ENCODE assay signal across 18 cellular contexts in genomic region chr12:88243886-88244491, GRCh38.
DNase-seq lines count a peak whose midpoint lies in the region; ATAC-seq and TF ChIP-seq lines count a peak whose summit lies in the region.
"Had no signal": no experiment of that assay in that cellular context is flagged by ENCODE, and none has a peak within 500 bp of the region (broad histone marks: within the 10 kb centered on the region; RNA-seq: fewer than 3 reads in every experiment).

No MANE protein-coding gene starts in this region.

- no peak for TF ChIP-seq POLR2A in upper lobe of left lung (IDR thresholded peaks at IDR 0.05)

- DNase-seq in GM23248 (peak; percentile 29), WTC11 (ENCODE audit: low spot score) (no peak), fibroblast of peridontal ligament (ENCODE audit: extremely low read depth) (peak; percentile 8), type B pancreatic cell (ENCODE audit: extremely low spot score, unreplicated experiment) (no peak), cerebellum (ENCODE audit: low spot score) (no peak), upper lobe of left lung (no peak)
- DNase-seq in activated CD8-positive, alpha-beta T cell treated with anti-CD3 and anti-CD28 coated beads for 36 hours: no peak
- DNase-seq: DMS 273 treated with DMSO at 0.1 percent for 48 hours, EL, H9, MM.1S, NCI-H1105, NCI-H187, NCI-H2171, NCI-H82, SIG-M5 had no signal

- H3K4me3 ChIP-seq in GM23248: no peak overlapping the region
- H3K4me3 ChIP-seq in neural cell (ENCODE audit: low read length): no peak overlapping the region
- no peak overlapping the region for H3K4me3 ChIP-seq in upper lobe of left lung

- H3K4me1 Mint-ChIP-seq in WTC11 (peaks cover 41% of the 10 kb centered on the region), type B pancreatic cell (ENCODE audit: unreplicated experiment) (no peaks in the 10 kb centered on the region)
- peaks cover 16% of the 10 kb centered on the region for H3K4me1 Mint-ChIP-seq in activated CD8-positive, alpha-beta T cell treated with anti-CD3 and anti-CD28 coated beads for 36 hours (ENCODE audit: low read depth)

- WGBS in GM23248 (ENCODE audit: low coverage in 1 of 2, low lambda C conversion rate in 2 of 2, missing lambda C conversion rate in 2 of 2), 2 experiments: 96 to 100% methylated on average over 4 of the region's 4 CpGs
- WGBS in upper lobe of left lung, 2 donors: 63 to 71% methylated on average over 4 of the region's 4 CpGs

- H3K9me3 ChIP-seq in GM23248 (ENCODE audit: low read depth): no peaks in the 10 kb centered on the region
- no peaks in the 10 kb centered on the region for H3K9me3 ChIP-seq in neural cell (ENCODE audit: low read length)
- H3K9me3 ChIP-seq in upper lobe of left lung: no peaks in the 10 kb centered on the region

- TF ChIP-seq EP300 in neural cell (conservative IDR thresholded peaks at IDR 0.05; ENCODE audit: poor library complexity, severe bottlenecking) (no peak), upper lobe of left lung (IDR thresholded peaks at IDR 0.05) (no peak)

- H3K36me3 Mint-ChIP-seq in WTC11 (peaks cover 4% of the 10 kb centered on the region; the same call in 1 of the 2 replicates), type B pancreatic cell (no peaks in the 10 kb centered on the region)
- H3K36me3 Mint-ChIP-seq in activated CD8-positive, alpha-beta T cell treated with anti-CD3 and anti-CD28 coated beads for 36 hours (ENCODE audit: low read depth): no peaks in the 10 kb centered on the region

- H3K27ac ChIP-seq in GM23248: peak overlapping the region; percentile 95
- H3K27ac ChIP-seq in neural cell (ENCODE audit: low read length): no peak overlapping the region
- peak overlapping the region in 1 of 4 donors; percentile 3 for H3K27ac ChIP-seq in upper lobe of left lung

- peaks cover 57% of the 10 kb centered on the region for H3K4me1 ChIP-seq in GM23248 (ENCODE audit: insufficient read depth)
- no peaks in the 10 kb centered on the region for H3K4me1 ChIP-seq in upper lobe of left lung

- in situ Hi-C loops in GM23248 (cut with MboI): no loop called here

- H3K27ac Mint-ChIP-seq in WTC11: no peak overlapping the region
- no peak overlapping the region for H3K27ac Mint-ChIP-seq in type B pancreatic cell
- no peak overlapping the region for H3K27ac Mint-ChIP-seq in activated CD8-positive, alpha-beta T cell treated with anti-CD3 and anti-CD28 coated beads for 36 hours
- H3K27ac Mint-ChIP-seq: H9 had no signal

- ATAC-seq in WTC11 (peak; percentile 82), upper lobe of left lung (ENCODE audit: low FRiP score in 2 of 2) (no peak)
- ATAC-seq in activated CD8-positive, alpha-beta T cell treated with anti-CD3 and anti-CD28 coated beads for 36 hours: no peak
- ATAC-seq: HepG2 had no signal

- intact Hi-C loops in activated CD8-positive, alpha-beta T cell treated with anti-CD3 and anti-CD28 coated beads for 36 hours (cut with micrococcal nuclease): loop anchor here (2.0 kb wide), 1 partner anchor 55 kb away; no protein-coding TSS in a partner anchor

- no peaks in the 10 kb centered on the region for H3K36me3 ChIP-seq in GM23248 (ENCODE audit: low read depth)
- no peaks in the 10 kb centered on the region for H3K36me3 ChIP-seq in neural cell (ENCODE audit: insufficient read depth, low read length)
- H3K36me3 ChIP-seq in upper lobe of left lung: no peaks in the 10 kb centered on the region

- no peaks in the 10 kb centered on the region; the same call in 1 of the 2 replicates for H3K27me3 Mint-ChIP-seq in WTC11 (ENCODE audit: low read depth)
- H3K27me3 Mint-ChIP-seq in type B pancreatic cell: no peaks in the 10 kb centered on the region
- H3K27me3 Mint-ChIP-seq in activated CD8-positive, alpha-beta T cell treated with anti-CD3 and anti-CD28 coated beads for 36 hours: peaks cover 7% of the 10 kb centered on the region

- no peak for TF ChIP-seq RAD21 in neural cell (conservative IDR thresholded peaks at IDR 0.05)

- no peaks in the 10 kb centered on the region for H3K79me2 ChIP-seq in GM23248 (ENCODE audit: insufficient read depth)
- H3K79me2 ChIP-seq in neural cell (replicated peaks; ENCODE audit: insufficient read depth, low read length): no peaks in the 10 kb centered on the region

- H4K20me1 ChIP-seq in GM23248 (ENCODE audit: insufficient read depth) (no peaks in the 10 kb centered on the region), neural cell (ENCODE audit: insufficient read depth) (no peaks in the 10 kb centered on the region)

- TF ChIP-seq CTCF in WTC11 (IDR thresholded peaks at IDR 0.05) (no peak), neural cell (IDR thresholded peaks at IDR 0.05; ENCODE audit: poor library complexity, severe bottlenecking) (no peak), type B pancreatic cell (conservative IDR thresholded peaks at IDR 0.05) (no peak), upper lobe of left lung (IDR thresholded peaks at IDR 0.05) (no peak)
- TF ChIP-seq CTCF in activated CD8-positive, alpha-beta T cell treated with anti-CD3 and anti-CD28 coated beads for 36 hours (IDR thresholded peaks at IDR 0.05): no peak

- H3K9ac ChIP-seq in GM23248 (no peak overlapping the region), neural cell (ENCODE audit: low read length) (no peak overlapping the region)

- CTCF ChIA-PET in WTC11 (lab: Charles Lee): interaction anchor here (1.2 kb wide), 1 partner anchor 150 kb away, joined by 3 read pairs; no protein-coding TSS in a partner anchor
- CTCF ChIA-PET in activated CD8-positive, alpha-beta T cell treated with anti-CD3 and anti-CD28 coated beads for 36 hours (lab: Charles Lee): interaction anchor here (0.8 kb wide), 1 partner anchor 55 kb away, joined by 3 read pairs; no protein-coding TSS in a partner anchor

- POLR2A ChIA-PET in WTC11 (lab: Charles Lee): no interaction called here
- POLR2A ChIA-PET in activated CD8-positive, alpha-beta T cell treated with anti-CD3 and anti-CD28 coated beads for 36 hours (lab: Charles Lee): no interaction called here

- H3K27me3 ChIP-seq in GM23248 (replicated peaks; ENCODE audit: insufficient read depth) (no peaks in the 10 kb centered on the region), neural cell (ENCODE audit: insufficient read depth, low read depth, low read length) (no peaks in the 10 kb centered on the region), upper lobe of left lung (no peaks in the 10 kb centered on the region)

- H3F3A ChIP-seq in GM23248 (ENCODE audit: insufficient read depth) (peaks cover 44% of the 10 kb centered on the region), neural cell (ENCODE audit: insufficient read depth, low read length, poor library complexity, severe bottlenecking) (no peaks in the 10 kb centered on the region)

- H2AFZ ChIP-seq in GM23248 (0 out of 2 replicates have a peak overlapping the region, but pooled peaks have one; percentile 11), neural cell (ENCODE audit: low read depth, low read length) (no peak overlapping the region)

- H3K4me3 Mint-ChIP-seq in WTC11 (no peak overlapping the region), type B pancreatic cell (no peak overlapping the region)
- H3K4me3 Mint-ChIP-seq in activated CD8-positive, alpha-beta T cell treated with anti-CD3 and anti-CD28 coated beads for 36 hours: no peak overlapping the region
- H3K4me3 Mint-ChIP-seq: H9 had no signal

- H3K4me2 ChIP-seq in GM23248 (ENCODE audit: unreplicated experiment) (no peak overlapping the region), neural cell (ENCODE audit: low read length) (no peak overlapping the region)

- no peaks in the 10 kb centered on the region for H3K9me2 ChIP-seq in GM23248 (ENCODE audit: insufficient read depth)
- no peaks in the 10 kb centered on the region for H3K9me2 ChIP-seq in neural cell (ENCODE audit: insufficient read depth, low read length)

- H3K9me3 Mint-ChIP-seq in WTC11: peaks cover 5% of the 10 kb centered on the region
- peaks cover 5% of the 10 kb centered on the region for H3K9me3 Mint-ChIP-seq in type B pancreatic cell
- peaks cover 3% of the 10 kb centered on the region for H3K9me3 Mint-ChIP-seq in activated CD8-positive, alpha-beta T cell treated with anti-CD3 and anti-CD28 coated beads for 36 hours

TF ChIP-seq in WTC11, 78 proteins besides CTCF, POLR2A, EP300 and RAD21 (continues in another document):
- no peak for TF ChIP-seq ZNF416 (CRISPR knock-in tag; IDR thresholded peaks at IDR 0.05)
- TF ChIP-seq ESRRA (CRISPR knock-in tag; IDR thresholded peaks at IDR 0.05; ENCODE audit: borderline replicate concordance): no peak
- no peak for TF ChIP-seq FOXP4 (CRISPR knock-in tag; IDR thresholded peaks at IDR 0.05)
- no peak for TF ChIP-seq FOXK1 (CRISPR knock-in tag; IDR thresholded peaks at IDR 0.05)

TF ChIP-seq in neural cell, 6 proteins besides CTCF, POLR2A, EP300 and RAD21:
- TF ChIP-seq EZH2 (IDR thresholded peaks at IDR 0.05; ENCODE audit: borderline replicate concordance, insufficient read depth, low read length, poor library complexity, severe bottlenecking): no peak
- TF ChIP-seq TAF1 (IDR thresholded peaks at IDR 0.05; ENCODE audit: low read depth): no peak
- TF ChIP-seq MXI1 (conservative IDR thresholded peaks at IDR 0.05; ENCODE audit: poor library complexity, severe bottlenecking): no peak
- TF ChIP-seq SMC3 (conservative IDR thresholded peaks at IDR 0.05; ENCODE audit: poor library complexity): no peak
- TF ChIP-seq REST (IDR thresholded peaks at IDR 0.05; ENCODE audit: borderline replicate concordance): no peak
- peak; percentile 31 for TF ChIP-seq POLR2AphosphoS5 (IDR thresholded peaks at IDR 0.05)

Comparison
In these comparisons a context has a peak if more than half of its experiments do, and no peak if none do; other contexts are left out.
1. DNase-seq: peak in GM23248 (single experiment) and fibroblast of peridontal ligament (single experiment); none in WTC11 (single experiment), type B pancreatic cell (single experiment), cerebellum (single experiment), upper lobe of left lung (0 of 2) and activated CD8-positive, alpha-beta T cell treated with anti-CD3 and anti-CD28 coated beads for 36 hours (single experiment).